1 cellular context compared by ENCODE assay signal in the genomic region with DNA sequence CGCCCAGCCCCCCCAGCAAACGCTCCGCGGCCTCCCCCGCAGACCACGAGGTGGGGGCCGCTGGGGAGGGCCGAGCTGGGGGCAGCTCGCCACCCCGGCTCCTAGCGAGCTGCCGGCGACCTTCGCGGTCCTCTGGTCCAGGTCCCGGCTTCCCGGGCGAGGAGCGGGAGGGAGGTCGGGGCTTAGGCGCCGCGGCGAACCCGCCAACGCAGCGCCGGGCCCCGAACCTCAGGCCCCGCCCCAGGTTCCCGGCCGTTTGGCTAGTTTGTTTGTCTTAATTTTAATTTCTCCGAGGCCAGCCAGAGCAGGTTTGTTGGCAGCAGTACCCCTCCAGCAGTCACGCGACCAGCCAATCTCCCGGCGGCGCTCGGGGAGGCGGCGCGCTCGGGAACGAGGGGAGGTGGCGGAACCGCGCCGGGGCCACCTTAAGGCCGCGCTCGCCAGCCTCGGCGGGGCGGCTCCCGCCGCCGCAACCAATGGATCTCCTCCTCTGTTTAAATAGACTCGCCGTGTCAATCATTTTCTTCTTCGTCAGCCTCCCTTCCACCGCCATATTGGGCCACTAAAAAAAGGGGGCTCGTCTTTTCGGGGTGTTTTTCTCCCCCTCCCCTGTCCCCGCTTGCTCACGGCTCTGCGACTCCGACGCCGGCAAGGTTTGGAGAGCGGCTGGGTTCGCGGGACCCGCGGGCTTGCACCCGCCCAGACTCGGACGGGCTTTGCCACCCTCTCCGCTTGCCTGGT.
TF ChIP-seq lines count a peak whose summit lies in the region.

A gene (plus strand): TSS at position 524 of the 741 bp plus-strand sequence. CDS start 472 bp downstream, outside the sequence.

TF ChIP-seq in K562, 482 proteins besides CTCF, POLR2A, EP300 and RAD21 (continued from another document and continues in another):
- TF ChIP-seq, protein P1, sequence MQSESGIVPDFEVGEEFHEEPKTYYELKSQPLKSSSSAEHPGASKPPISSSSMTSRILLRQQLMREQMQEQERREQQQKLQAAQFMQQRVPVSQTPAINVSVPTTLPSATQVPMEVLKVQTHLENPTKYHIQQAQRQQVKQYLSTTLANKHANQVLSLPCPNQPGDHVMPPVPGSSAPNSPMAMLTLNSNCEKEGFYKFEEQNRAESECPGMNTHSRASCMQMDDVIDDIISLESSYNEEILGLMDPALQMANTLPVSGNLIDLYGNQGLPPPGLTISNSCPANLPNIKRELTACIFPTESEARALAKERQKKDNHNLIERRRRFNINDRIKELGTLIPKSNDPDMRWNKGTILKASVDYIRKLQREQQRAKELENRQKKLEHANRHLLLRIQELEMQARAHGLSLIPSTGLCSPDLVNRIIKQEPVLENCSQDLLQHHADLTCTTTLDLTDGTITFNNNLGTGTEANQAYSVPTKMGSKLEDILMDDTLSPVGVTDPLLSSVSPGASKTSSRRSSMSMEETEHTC (IDR thresholded peaks at IDR 0.05) = 0 out of 2 replicates have a peak, but pooled peaks have one; percentile 47
- TF ChIP-seq YY1 (IDR thresholded peaks at IDR 0.05; ENCODE audit: borderline replicate concordance in 1 of 3, control insufficient read depth in 1 of 3, extremely low read depth in 1 of 3, insufficient read depth in 3 of 3, insufficient read length in 1 of 3, insufficient replicate concordance in 2 of 3, low read depth in 1 of 3, low read length in 2 of 3) (peak; percentile 41 to 88 (median 66)), ADNP (tag; IDR thresholded peaks at IDR 0.05) (no peak), KAT2B (IDR thresholded peaks at IDR 0.05; ENCODE audit: low read depth, low read length) (no peak), FOXA3 (CRISPR knock-in tag; conservative IDR thresholded peaks at IDR 0.05 in 1 of 2, IDR thresholded peaks at IDR 0.05 in 1 of 2) (no peak), STAT5A (IDR thresholded peaks at IDR 0.05; ENCODE audit: borderline replicate concordance, low read length) (no peak), RBM22 (IDR thresholded peaks at IDR 0.05; ENCODE audit: low read depth, low read length, poor library complexity, severe bottlenecking) (no peak), TBP (optimal IDR thresholded peaks at IDR 0.05; ENCODE audit: low read depth, low read length) (peak; percentile 94), NRF1 (conservative IDR thresholded peaks at IDR 0.05 in 1 of 2, IDR thresholded peaks at IDR 0.05 in 1 of 2) (peak; percentile 30 to 44; a peak in 3 of 4 replicates), HNRNPLL (IDR thresholded peaks at IDR 0.05; ENCODE audit: low read depth, low read length, poor library complexity, severe bottlenecking) (peak; percentile 23), TAF1 (IDR thresholded peaks at IDR 0.05; ENCODE audit: control insufficient read depth, extremely low read depth, insufficient read depth, low read length, severe bottlenecking) (peak; percentile 72), ZKSCAN8 (CRISPR knock-in tag; IDR thresholded peaks at IDR 0.05) (no peak), CBX2 (IDR thresholded peaks at IDR 0.05; ENCODE audit: insufficient read depth, low read length, poor library complexity, severe bottlenecking) (no peak), MXI1 (IDR thresholded peaks at IDR 0.05; ENCODE audit: low read depth, low read length) (0 out of 2 replicates have a peak, but pooled peaks have one; percentile 11), NFIC (IDR thresholded peaks at IDR 0.05) (no peak), SMAD4 (CRISPR knock-in tag; conservative IDR thresholded peaks at IDR 0.05) (peak; percentile 67), CCNT2 (IDR thresholded peaks at IDR 0.05; ENCODE audit: borderline replicate concordance, extremely low read depth, insufficient read length, low read depth, low read length) (peak; percentile 65), RCOR1 (IDR thresholded peaks at IDR 0.05; ENCODE audit: borderline replicate concordance in 1 of 2, low read depth in 2 of 2, low read length in 2 of 2) (peak in 1 of 2 experiments; percentile 5; a peak in 1 of 4 replicates)
- TF ChIP-seq, protein P2, sequence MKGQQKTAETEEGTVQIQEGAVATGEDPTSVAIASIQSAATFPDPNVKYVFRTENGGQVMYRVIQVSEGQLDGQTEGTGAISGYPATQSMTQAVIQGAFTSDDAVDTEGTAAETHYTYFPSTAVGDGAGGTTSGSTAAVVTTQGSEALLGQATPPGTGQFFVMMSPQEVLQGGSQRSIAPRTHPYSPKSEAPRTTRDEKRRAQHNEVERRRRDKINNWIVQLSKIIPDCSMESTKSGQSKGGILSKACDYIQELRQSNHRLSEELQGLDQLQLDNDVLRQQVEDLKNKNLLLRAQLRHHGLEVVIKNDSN (CRISPR knock-in tag; IDR thresholded peaks at IDR 0.05) = peak; percentile 52
- TF ChIP-seq, protein P3, sequence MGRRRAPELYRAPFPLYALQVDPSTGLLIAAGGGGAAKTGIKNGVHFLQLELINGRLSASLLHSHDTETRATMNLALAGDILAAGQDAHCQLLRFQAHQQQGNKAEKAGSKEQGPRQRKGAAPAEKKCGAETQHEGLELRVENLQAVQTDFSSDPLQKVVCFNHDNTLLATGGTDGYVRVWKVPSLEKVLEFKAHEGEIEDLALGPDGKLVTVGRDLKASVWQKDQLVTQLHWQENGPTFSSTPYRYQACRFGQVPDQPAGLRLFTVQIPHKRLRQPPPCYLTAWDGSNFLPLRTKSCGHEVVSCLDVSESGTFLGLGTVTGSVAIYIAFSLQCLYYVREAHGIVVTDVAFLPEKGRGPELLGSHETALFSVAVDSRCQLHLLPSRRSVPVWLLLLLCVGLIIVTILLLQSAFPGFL (CRISPR knock-in tag; IDR thresholded peaks at IDR 0.05) = no peak
- TF ChIP-seq, protein P4, sequence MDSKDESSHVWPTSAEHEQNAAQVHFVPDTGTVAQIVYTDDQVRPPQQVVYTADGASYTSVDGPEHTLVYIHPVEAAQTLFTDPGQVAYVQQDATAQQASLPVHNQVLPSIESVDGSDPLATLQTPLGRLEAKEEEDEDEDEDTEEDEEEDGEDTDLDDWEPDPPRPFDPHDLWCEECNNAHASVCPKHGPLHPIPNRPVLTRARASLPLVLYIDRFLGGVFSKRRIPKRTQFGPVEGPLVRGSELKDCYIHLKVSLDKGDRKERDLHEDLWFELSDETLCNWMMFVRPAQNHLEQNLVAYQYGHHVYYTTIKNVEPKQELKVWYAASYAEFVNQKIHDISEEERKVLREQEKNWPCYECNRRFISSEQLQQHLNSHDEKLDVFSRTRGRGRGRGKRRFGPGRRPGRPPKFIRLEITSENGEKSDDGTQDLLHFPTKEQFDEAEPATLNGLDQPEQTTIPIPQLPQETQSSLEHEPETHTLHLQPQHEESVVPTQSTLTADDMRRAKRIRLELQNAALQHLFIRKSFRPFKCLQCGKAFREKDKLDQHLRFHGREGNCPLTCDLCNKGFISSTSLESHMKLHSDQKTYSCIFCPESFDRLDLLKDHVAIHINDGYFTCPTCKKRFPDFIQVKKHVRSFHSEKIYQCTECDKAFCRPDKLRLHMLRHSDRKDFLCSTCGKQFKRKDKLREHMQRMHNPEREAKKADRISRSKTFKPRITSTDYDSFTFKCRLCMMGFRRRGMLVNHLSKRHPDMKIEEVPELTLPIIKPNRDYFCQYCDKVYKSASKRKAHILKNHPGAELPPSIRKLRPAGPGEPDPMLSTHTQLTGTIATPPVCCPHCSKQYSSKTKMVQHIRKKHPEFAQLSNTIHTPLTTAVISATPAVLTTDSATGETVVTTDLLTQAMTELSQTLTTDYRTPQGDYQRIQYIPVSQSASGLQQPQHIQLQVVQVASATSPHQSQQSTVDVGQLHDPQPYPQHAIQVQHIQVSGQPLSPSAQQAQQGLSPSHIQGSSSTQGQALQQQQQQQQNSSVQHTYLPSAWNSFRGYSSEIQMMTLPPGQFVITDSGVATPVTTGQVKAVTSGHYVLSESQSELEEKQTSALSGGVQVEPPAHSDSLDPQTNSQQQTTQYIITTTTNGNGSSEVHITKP (IDR thresholded peaks at IDR 0.05; ENCODE audit: partially characterized antibody) = peak; percentile 35
- TF ChIP-seq, protein P5, sequence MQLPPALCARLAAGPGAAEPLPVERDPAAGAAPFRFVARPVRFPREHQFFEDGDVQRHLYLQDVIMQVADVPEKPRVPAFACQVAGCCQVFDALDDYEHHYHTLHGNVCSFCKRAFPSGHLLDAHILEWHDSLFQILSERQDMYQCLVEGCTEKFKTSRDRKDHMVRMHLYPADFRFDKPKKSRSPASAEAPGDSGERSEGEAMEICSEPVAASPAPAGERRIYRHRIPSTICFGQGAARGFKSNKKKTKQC (CRISPR knock-in tag; IDR thresholded peaks at IDR 0.05) = no peak
- TF ChIP-seq, protein P6, sequence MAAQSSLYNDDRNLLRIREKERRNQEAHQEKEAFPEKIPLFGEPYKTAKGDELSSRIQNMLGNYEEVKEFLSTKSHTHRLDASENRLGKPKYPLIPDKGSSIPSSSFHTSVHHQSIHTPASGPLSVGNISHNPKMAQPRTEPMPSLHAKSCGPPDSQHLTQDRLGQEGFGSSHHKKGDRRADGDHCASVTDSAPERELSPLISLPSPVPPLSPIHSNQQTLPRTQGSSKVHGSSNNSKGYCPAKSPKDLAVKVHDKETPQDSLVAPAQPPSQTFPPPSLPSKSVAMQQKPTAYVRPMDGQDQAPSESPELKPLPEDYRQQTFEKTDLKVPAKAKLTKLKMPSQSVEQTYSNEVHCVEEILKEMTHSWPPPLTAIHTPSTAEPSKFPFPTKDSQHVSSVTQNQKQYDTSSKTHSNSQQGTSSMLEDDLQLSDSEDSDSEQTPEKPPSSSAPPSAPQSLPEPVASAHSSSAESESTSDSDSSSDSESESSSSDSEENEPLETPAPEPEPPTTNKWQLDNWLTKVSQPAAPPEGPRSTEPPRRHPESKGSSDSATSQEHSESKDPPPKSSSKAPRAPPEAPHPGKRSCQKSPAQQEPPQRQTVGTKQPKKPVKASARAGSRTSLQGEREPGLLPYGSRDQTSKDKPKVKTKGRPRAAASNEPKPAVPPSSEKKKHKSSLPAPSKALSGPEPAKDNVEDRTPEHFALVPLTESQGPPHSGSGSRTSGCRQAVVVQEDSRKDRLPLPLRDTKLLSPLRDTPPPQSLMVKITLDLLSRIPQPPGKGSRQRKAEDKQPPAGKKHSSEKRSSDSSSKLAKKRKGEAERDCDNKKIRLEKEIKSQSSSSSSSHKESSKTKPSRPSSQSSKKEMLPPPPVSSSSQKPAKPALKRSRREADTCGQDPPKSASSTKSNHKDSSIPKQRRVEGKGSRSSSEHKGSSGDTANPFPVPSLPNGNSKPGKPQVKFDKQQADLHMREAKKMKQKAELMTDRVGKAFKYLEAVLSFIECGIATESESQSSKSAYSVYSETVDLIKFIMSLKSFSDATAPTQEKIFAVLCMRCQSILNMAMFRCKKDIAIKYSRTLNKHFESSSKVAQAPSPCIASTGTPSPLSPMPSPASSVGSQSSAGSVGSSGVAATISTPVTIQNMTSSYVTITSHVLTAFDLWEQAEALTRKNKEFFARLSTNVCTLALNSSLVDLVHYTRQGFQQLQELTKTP (IDR thresholded peaks at IDR 0.05; ENCODE audit: low read depth in 1 of 2, partially characterized antibody in 2 of 2) = peak in 1 of 2 experiments; percentile 20
- TF ChIP-seq, protein P7, sequence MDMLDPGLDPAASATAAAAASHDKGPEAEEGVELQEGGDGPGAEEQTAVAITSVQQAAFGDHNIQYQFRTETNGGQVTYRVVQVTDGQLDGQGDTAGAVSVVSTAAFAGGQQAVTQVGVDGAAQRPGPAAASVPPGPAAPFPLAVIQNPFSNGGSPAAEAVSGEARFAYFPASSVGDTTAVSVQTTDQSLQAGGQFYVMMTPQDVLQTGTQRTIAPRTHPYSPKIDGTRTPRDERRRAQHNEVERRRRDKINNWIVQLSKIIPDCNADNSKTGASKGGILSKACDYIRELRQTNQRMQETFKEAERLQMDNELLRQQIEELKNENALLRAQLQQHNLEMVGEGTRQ (CRISPR knock-in tag; IDR thresholded peaks at IDR 0.05) = peak; percentile 58
- TF ChIP-seq, protein P8, sequence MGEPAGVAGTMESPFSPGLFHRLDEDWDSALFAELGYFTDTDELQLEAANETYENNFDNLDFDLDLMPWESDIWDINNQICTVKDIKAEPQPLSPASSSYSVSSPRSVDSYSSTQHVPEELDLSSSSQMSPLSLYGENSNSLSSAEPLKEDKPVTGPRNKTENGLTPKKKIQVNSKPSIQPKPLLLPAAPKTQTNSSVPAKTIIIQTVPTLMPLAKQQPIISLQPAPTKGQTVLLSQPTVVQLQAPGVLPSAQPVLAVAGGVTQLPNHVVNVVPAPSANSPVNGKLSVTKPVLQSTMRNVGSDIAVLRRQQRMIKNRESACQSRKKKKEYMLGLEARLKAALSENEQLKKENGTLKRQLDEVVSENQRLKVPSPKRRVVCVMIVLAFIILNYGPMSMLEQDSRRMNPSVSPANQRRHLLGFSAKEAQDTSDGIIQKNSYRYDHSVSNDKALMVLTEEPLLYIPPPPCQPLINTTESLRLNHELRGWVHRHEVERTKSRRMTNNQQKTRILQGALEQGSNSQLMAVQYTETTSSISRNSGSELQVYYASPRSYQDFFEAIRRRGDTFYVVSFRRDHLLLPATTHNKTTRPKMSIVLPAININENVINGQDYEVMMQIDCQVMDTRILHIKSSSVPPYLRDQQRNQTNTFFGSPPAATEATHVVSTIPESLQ (CRISPR knock-in tag; IDR thresholded peaks at IDR 0.05) = no peak
- TF ChIP-seq, protein P9, sequence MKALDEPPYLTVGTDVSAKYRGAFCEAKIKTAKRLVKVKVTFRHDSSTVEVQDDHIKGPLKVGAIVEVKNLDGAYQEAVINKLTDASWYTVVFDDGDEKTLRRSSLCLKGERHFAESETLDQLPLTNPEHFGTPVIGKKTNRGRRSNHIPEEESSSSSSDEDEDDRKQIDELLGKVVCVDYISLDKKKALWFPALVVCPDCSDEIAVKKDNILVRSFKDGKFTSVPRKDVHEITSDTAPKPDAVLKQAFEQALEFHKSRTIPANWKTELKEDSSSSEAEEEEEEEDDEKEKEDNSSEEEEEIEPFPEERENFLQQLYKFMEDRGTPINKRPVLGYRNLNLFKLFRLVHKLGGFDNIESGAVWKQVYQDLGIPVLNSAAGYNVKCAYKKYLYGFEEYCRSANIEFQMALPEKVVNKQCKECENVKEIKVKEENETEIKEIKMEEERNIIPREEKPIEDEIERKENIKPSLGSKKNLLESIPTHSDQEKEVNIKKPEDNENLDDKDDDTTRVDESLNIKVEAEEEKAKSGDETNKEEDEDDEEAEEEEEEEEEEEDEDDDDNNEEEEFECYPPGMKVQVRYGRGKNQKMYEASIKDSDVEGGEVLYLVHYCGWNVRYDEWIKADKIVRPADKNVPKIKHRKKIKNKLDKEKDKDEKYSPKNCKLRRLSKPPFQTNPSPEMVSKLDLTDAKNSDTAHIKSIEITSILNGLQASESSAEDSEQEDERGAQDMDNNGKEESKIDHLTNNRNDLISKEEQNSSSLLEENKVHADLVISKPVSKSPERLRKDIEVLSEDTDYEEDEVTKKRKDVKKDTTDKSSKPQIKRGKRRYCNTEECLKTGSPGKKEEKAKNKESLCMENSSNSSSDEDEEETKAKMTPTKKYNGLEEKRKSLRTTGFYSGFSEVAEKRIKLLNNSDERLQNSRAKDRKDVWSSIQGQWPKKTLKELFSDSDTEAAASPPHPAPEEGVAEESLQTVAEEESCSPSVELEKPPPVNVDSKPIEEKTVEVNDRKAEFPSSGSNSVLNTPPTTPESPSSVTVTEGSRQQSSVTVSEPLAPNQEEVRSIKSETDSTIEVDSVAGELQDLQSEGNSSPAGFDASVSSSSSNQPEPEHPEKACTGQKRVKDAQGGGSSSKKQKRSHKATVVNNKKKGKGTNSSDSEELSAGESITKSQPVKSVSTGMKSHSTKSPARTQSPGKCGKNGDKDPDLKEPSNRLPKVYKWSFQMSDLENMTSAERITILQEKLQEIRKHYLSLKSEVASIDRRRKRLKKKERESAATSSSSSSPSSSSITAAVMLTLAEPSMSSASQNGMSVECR (CRISPR knock-in tag; IDR thresholded peaks at IDR 0.05) = peak; percentile 42; the same call in 1 of the 2 replicates
- TF ChIP-seq, protein P10, sequence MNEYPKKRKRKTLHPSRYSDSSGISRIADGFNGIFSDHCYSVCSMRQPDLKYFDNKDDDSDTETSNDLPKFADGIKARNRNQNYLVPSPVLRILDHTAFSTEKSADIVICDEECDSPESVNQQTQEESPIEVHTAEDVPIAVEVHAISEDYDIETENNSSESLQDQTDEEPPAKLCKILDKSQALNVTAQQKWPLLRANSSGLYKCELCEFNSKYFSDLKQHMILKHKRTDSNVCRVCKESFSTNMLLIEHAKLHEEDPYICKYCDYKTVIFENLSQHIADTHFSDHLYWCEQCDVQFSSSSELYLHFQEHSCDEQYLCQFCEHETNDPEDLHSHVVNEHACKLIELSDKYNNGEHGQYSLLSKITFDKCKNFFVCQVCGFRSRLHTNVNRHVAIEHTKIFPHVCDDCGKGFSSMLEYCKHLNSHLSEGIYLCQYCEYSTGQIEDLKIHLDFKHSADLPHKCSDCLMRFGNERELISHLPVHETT (CRISPR knock-in tag; conservative IDR thresholded peaks at IDR 0.05 in 1 of 2, IDR thresholded peaks at IDR 0.05 in 1 of 2) = peak in 1 of 2 experiments; percentile 93; a peak in 2 of 4 replicates
